In genomic region chr19:5804516-5805464, GRCh38 we compare ENCODE assay signal across 8 cellular contexts. TPM values are rescaled to one million over a fixed set of nuclear protein-coding genes. Genes with fewer than 3 reads are reported as not detected.
DNase-seq lines count a peak whose midpoint lies in the region; ATAC-seq and TF ChIP-seq lines count a peak whose summit lies in the region.

Gene NRTN (plus strand): TSS chr19:5805067. CDS start chr19:5824166, 19,099 bp downstream.

- peak; percentile 10 for ATAC-seq in activated CD8-positive, alpha-beta T cell treated with anti-CD3 and anti-CD28 coated beads, Interleukin-2, amount 10 ng/mL, durations not matched to agents 7 days and 5 days

- CTCF ChIA-PET in activated CD8-positive, alpha-beta T cell treated with anti-CD3 and anti-CD28 coated beads, Interleukin-2, amount 10 ng/mL, durations not matched to agents 7 days and 5 days (lab: Charles Lee) = interaction anchor here (0.6 to 2.8 kb wide), 55 partner anchors 9 to 676 kb away, joined by 3 to 63 read pairs (median 6); partner anchors contain the start of genes DUS3L, FUT6, LONP1 and NDUFA11

- peaks cover 10% of the 10 kb centered on the region for H3K4me1 ChIP-seq in Karpas-422 (ENCODE audit: low read length)
- peaks cover 9 to 49% (median 21%) of the 10 kb centered on the region in 3 donors for H3K4me1 ChIP-seq in esophagus squamous epithelium
- H3K4me1 ChIP-seq in parathyroid adenoma = peaks cover 2% of the 10 kb centered on the region

- H3K27ac ChIP-seq in Karpas-422 (ENCODE audit: low read length) (no peak within 1 kb of the TSS), esophagus squamous epithelium (peak within 1 kb of the TSS; percentile 24 to 81 (median 78)), parathyroid adenoma (no peak within 1 kb of the TSS)

- peaks cover 0 to 22% (median 13%) of the 10 kb centered on the region in 7 donors for H3K9me3 Mint-ChIP-seq in CD14-positive monocyte
- H3K9me3 Mint-ChIP-seq in activated CD8-positive, alpha-beta T cell treated with anti-CD3 and anti-CD28 coated beads, Interleukin-2, amount 10 ng/mL, durations not matched to agents 7 days and 5 days (ENCODE audit: insufficient read depth) = no peaks in the 10 kb centered on the region

- H3K79me2 ChIP-seq in Karpas-422 (ENCODE audit: low read length) = no peaks in the 10 kb centered on the region
- H3K79me2 ChIP-seq in parathyroid adenoma = no peaks in the 10 kb centered on the region

- POLR2A ChIA-PET in activated CD8-positive, alpha-beta T cell treated with anti-CD3 and anti-CD28 coated beads, Interleukin-2, amount 10 ng/mL, durations not matched to agents 7 days and 5 days (lab: Charles Lee) = interaction anchor here (0.7 to 1.3 kb wide), 6 partner anchors 24 to 218 kb away, joined by 3 to 9 read pairs (median 4); no protein-coding TSS in a partner anchor

- TF ChIP-seq CTCF in CD14-positive monocyte (IDR thresholded peaks at IDR 0.05) (no peak), esophagus squamous epithelium (IDR thresholded peaks at IDR 0.05) (no peak), parathyroid adenoma (IDR thresholded peaks at IDR 0.05) (no peak)

- H3K36me3 ChIP-seq in Karpas-422 (ENCODE audit: insufficient read depth, low read length) = no peaks in the 10 kb centered on the region
- H3K36me3 ChIP-seq in esophagus squamous epithelium = no peaks in the 10 kb centered on the region
- H3K36me3 ChIP-seq in parathyroid adenoma (ENCODE audit: control insufficient read depth, insufficient read depth, low read length) = no peaks in the 10 kb centered on the region

- no peaks in the 10 kb centered on the region for H3K9me2 ChIP-seq in Karpas-422 (replicated peaks; ENCODE audit: insufficient read depth, low read length)

- no peak within 1 kb of the TSS for H3K4me3 ChIP-seq in Karpas-422 (ENCODE audit: low read length)
- peak within 1 kb of the TSS in 3 of 4 donors; percentile 43 to 61 (median 45) for H3K4me3 ChIP-seq in esophagus squamous epithelium
- peak within 1 kb of the TSS; percentile 43 for H3K4me3 ChIP-seq in parathyroid adenoma (ENCODE audit: low read depth, low read length)

- H3K27ac Mint-ChIP-seq in CD14-positive monocyte = peak within 1 kb of the TSS in 2 of 7 donors; percentile 63 to 65
- H3K27ac Mint-ChIP-seq in activated CD8-positive, alpha-beta T cell treated with anti-CD3 and anti-CD28 coated beads, Interleukin-2, amount 10 ng/mL, durations not matched to agents 7 days and 5 days = peak within 1 kb of the TSS; percentile 60

- H3K4me1 Mint-ChIP-seq in CD14-positive monocyte = peaks cover 23% of the 10 kb centered on the region
- peaks cover 25% of the 10 kb centered on the region for H3K4me1 Mint-ChIP-seq in activated CD8-positive, alpha-beta T cell treated with anti-CD3 and anti-CD28 coated beads, Interleukin-2, amount 10 ng/mL, durations not matched to agents 7 days and 5 days (ENCODE audit: low read depth)

- peaks cover 0 to 6% of the 10 kb centered on the region in 2 donors for H3K36me3 Mint-ChIP-seq in CD14-positive monocyte
- H3K36me3 Mint-ChIP-seq in activated CD8-positive, alpha-beta T cell treated with anti-CD3 and anti-CD28 coated beads, Interleukin-2, amount 10 ng/mL, durations not matched to agents 7 days and 5 days (ENCODE audit: low read depth) = no peaks in the 10 kb centered on the region

- no peak for DNase-seq in CD14-positive monocyte (ENCODE audit: low spot score)
- peak; percentile 54 for DNase-seq in Karpas-422
- DNase-seq in activated CD8-positive, alpha-beta T cell treated with anti-CD3 and anti-CD28 coated beads, Interleukin-2, amount 10 ng/mL, durations not matched to agents 7 days and 5 days = no peak
- DNase-seq in esophagus squamous epithelium (lab: John Stamatoyannopoulos, UW) = no peak
- no peak for DNase-seq in kidney glomerular epithelial cell (lab: John Stamatoyannopoulos, UW)
- no peak for DNase-seq in NCI-H2107 (lab: John Stamatoyannopoulos, UW)
- DNase-seq in kidney tubule cell (ENCODE audit: low spot score) = no peak

- H3K27me3 ChIP-seq in Karpas-422 (ENCODE audit: low read length) = no peaks in the 10 kb centered on the region
- peaks cover 0 to 63% (median 3%) of the 10 kb centered on the region in 4 donors for H3K27me3 ChIP-seq in esophagus squamous epithelium
- H3K27me3 ChIP-seq in parathyroid adenoma (ENCODE audit: control insufficient read depth, insufficient read depth, low read length) = no peaks in the 10 kb centered on the region

- peak within 1 kb of the TSS; percentile 60 to 86 for H3K4me3 Mint-ChIP-seq in CD14-positive monocyte
- H3K4me3 Mint-ChIP-seq in activated CD8-positive, alpha-beta T cell treated with anti-CD3 and anti-CD28 coated beads, Interleukin-2, amount 10 ng/mL, durations not matched to agents 7 days and 5 days = peak within 1 kb of the TSS; percentile 70

- H2AFZ ChIP-seq in Karpas-422 (ENCODE audit: low read length) (no peak within 1 kb of the TSS; the same call in 1 of the 2 replicates), parathyroid adenoma (peak within 1 kb of the TSS; percentile 81)

- no peaks in the 10 kb centered on the region for H4K20me1 ChIP-seq in Karpas-422 (ENCODE audit: insufficient read depth, low read depth, low read length)

- TF ChIP-seq POLR2A in esophagus squamous epithelium (IDR thresholded peaks at IDR 0.05) = no peak

- H3K27me3 Mint-ChIP-seq in CD14-positive monocyte (ENCODE audit: low read depth in 3 of 3) = peaks cover 55 to 76% (median 71%) of the 10 kb centered on the region in 3 donors
- H3K27me3 Mint-ChIP-seq in activated CD8-positive, alpha-beta T cell treated with anti-CD3 and anti-CD28 coated beads, Interleukin-2, amount 10 ng/mL, durations not matched to agents 7 days and 5 days (ENCODE audit: low read depth) = peaks cover 36% of the 10 kb centered on the region

- intact Hi-C loops in CD14-positive monocyte (cut with micrococcal nuclease) = loop anchor here (5.0 to 10.0 kb wide), 3 partner anchors 88 to 220 kb away; no protein-coding TSS in a partner anchor
- intact Hi-C loops in esophagus squamous epithelium (cut with DNase I) = loop anchor here (2.0 kb wide), 1 partner anchor 88 kb away; no protein-coding TSS in a partner anchor

- 3 to 11% methylated on average over 7 of the region's 107 CpGs for WGBS in esophagus squamous epithelium, 2 donors

- H3K4me2 ChIP-seq in Karpas-422 (ENCODE audit: low read depth, low read length, poor library complexity, severe bottlenecking) = peak within 1 kb of the TSS; percentile 38
- peak within 1 kb of the TSS; percentile 71 for H3K4me2 ChIP-seq in parathyroid adenoma (ENCODE audit: low read length)

- H3K9me3 ChIP-seq in Karpas-422 (ENCODE audit: low read length) (no peaks in the 10 kb centered on the region), esophagus squamous epithelium (no peaks in the 10 kb centered on the region), parathyroid adenoma (ENCODE audit: control insufficient read depth, low read length) (no peaks in the 10 kb centered on the region)

- H3K9ac ChIP-seq in Karpas-422 (ENCODE audit: low read length) = no peak within 1 kb of the TSS
- no peak within 1 kb of the TSS for H3K9ac ChIP-seq in parathyroid adenoma

RNA-seq across cellular contexts. Expression of gene NRTN, which starts in this region (rescaled TPM):
- polyA plus RNA-seq in CD14-positive monocyte = not detected
- total RNA-seq in Karpas-422 (2014; rRNA removed; shearing (Covaris generic); ENCODE audit: low replicate concordance) = not detected in 2 replicates
- total RNA-seq in activated CD8-positive, alpha-beta T cell treated with anti-CD3 and anti-CD28 coated beads, Interleukin-2, amount 10 ng/mL, durations not matched to agents 7 days and 5 days = not detected
- total RNA-seq in esophagus squamous epithelium = 1 to 10 TPM; 1.1 to 3.8 (median 1.4) TPM

Comparison
In these comparisons a context has a peak if more than half of its experiments do, and no peak if none do; other contexts are left out.
1. Peak in DNase-seq and H3K4me2 ChIP-seq in Karpas-422; RNA of the gene not detected or under 1 TPM.
2. Peak in ATAC-seq in activated CD8-positive, alpha-beta T cell treated with anti-CD3 and anti-CD28 coated beads, Interleukin-2, amount 10 ng/mL, durations not matched to agents 7 days and 5 days; RNA of the gene not detected or under 1 TPM.
3. H3K27ac ChIP-seq: peak in esophagus squamous epithelium (4 of 4); none in Karpas-422 (single experiment) and parathyroid adenoma (single experiment).